In genomic region chr5:72606525-72606924, GRCh38 we compare ENCODE assay signal across 17 cellular contexts.
DNase-seq lines count a peak whose midpoint lies in the region; ATAC-seq, FAIRE-seq and TF ChIP-seq lines count a peak whose summit lies in the region.
"Had no signal": no experiment of that assay in that cellular context is flagged by ENCODE, and none has a peak within 500 bp of the region (broad histone marks: within the 10 kb centered on the region; RNA-seq: fewer than 3 reads in every experiment).

No MANE protein-coding gene starts in this region.

- H3K79me1 ChIP-seq in trophoblast cell (ENCODE audit: low read length): peaks cover 19% of the 10 kb centered on the region

- no peak for TF ChIP-seq POLR2A in K562 (conservative IDR thresholded peaks at IDR 0.05)

- H3K9ac ChIP-seq in K562 (ENCODE audit: insufficient read depth in 1 of 2, low read depth in 2 of 2, low read length in 2 of 2) (no peak overlapping the region), trophoblast cell (ENCODE audit: low read length) (no peak overlapping the region)

- POLR2A ChIA-PET in K562 (lab: Yijun Ruan, JAX): interaction anchor here (0.7 kb wide), 1 partner anchor 30 kb away, joined by 5 read pairs; no protein-coding TSS in a partner anchor
- POLR2A ChIA-PET in activated CD4-positive, alpha-beta memory T cell treated with anti-CD3 and anti-CD28 coated beads for 36 hours (lab: Charles Lee): no interaction called here

- 64% methylated on average over 5 of the region's 5 CpGs for WGBS in K562 (ENCODE audit: insufficient coverage, low coverage, missing lambda C conversion rate)
- no CpG with 5 or more reads among the region's 5 CpGs for WGBS in trophoblast cell (ENCODE audit: extremely low coverage, insufficient coverage, insufficient read length)

- TF ChIP-seq CTCF in K562 (IDR thresholded peaks at IDR 0.05 in 2 of 3, conservative IDR thresholded peaks at IDR 0.05 in 1 of 3; ENCODE audit: insufficient read depth in 2 of 3, low read depth in 1 of 3, low read length in 3 of 3): no peak
- no peak for TF ChIP-seq CTCF in glutamatergic neuron (IDR thresholded peaks at IDR 0.05; ENCODE audit: partially characterized antibody, unreplicated experiment)

- no peak for TF ChIP-seq RAD21 in K562 (CRISPR knock-in tag; conservative IDR thresholded peaks at IDR 0.05 in 1 of 2, IDR thresholded peaks at IDR 0.05 in 1 of 2)

- H3K36me3 ChIP-seq in K562 (ENCODE audit: control insufficient read depth, insufficient read depth, low read length): no peaks in the 10 kb centered on the region
- no peaks in the 10 kb centered on the region for H3K36me3 ChIP-seq in trophoblast cell (ENCODE audit: control insufficient read depth in 1 of 2, insufficient read depth in 2 of 2, low read length in 2 of 2)
- H3K36me3 ChIP-seq: HAP-1 had no signal

- ATAC-seq in K562: no peak
- ATAC-seq in GM21423 (IDR thresholded peaks at IDR 0.05; ENCODE audit: unreplicated experiment): no peak

- peak overlapping the region; percentile 10 for H4K91ac ChIP-seq in trophoblast cell (ENCODE audit: low read depth, low read length)

- H2AK5ac ChIP-seq in trophoblast cell (ENCODE audit: low read length): no peak overlapping the region

- no peak overlapping the region for H2AFZ ChIP-seq in K562 (ENCODE audit: low read depth, low read length)
- no peak overlapping the region for H2AFZ ChIP-seq in trophoblast cell (ENCODE audit: insufficient read depth, low read length, poor library complexity)

- H4K12ac ChIP-seq in trophoblast cell (ENCODE audit: low read depth, low read length): no peak overlapping the region

- no peak overlapping the region for H3K18ac ChIP-seq in trophoblast cell (ENCODE audit: low read length)

- no peak for FAIRE-seq in K562 (lab: Jason Lieb, UNC)
- FAIRE-seq: GM12892, H1 had no signal

- TF ChIP-seq EP300 in K562 (IDR thresholded peaks at IDR 0.05; ENCODE audit: low read length): no peak

- H3K79me2 ChIP-seq in K562 (ENCODE audit: control insufficient read depth, insufficient read depth, low read length) (no peaks in the 10 kb centered on the region), trophoblast cell (ENCODE audit: control insufficient read depth, insufficient read depth, low read length, poor library complexity) (no peaks in the 10 kb centered on the region)

- H3K4me1 ChIP-seq in K562 (replicated peaks in 1 of 2; ENCODE audit: control insufficient read depth in 2 of 2, insufficient read depth in 2 of 2, low read length in 2 of 2) (0 out of 5 replicates have a peak, but pooled peaks cover 0 to 3% of the 10 kb centered on the region in 2 experiments), trophoblast cell (ENCODE audit: control insufficient read depth in 1 of 2, insufficient read depth in 2 of 2, low read length in 2 of 2) (peaks cover 8 to 19% of the 10 kb centered on the region in 2 experiments)
- H3K4me1 ChIP-seq: Caco-2, HAP-1 had no signal

- H3K9me3 ChIP-seq in K562 (replicated peaks; ENCODE audit: control insufficient read depth, insufficient read depth, low read depth, low read length): no peaks in the 10 kb centered on the region
- H3K9me3 ChIP-seq in trophoblast cell (ENCODE audit: insufficient read depth, low read depth, low read length): no peaks in the 10 kb centered on the region
- H3K9me3 ChIP-seq: Caco-2, HAP-1 had no signal

- intact Hi-C loops in K562 (cut with micrococcal nuclease): no loop called here
- intact Hi-C loops in activated CD4-positive, alpha-beta memory T cell treated with anti-CD3 and anti-CD28 coated beads for 36 hours (cut with micrococcal nuclease): no loop called here

- no peak overlapping the region for H3K4ac ChIP-seq in trophoblast cell (ENCODE audit: low read depth, low read length)

- H3K27me3 Mint-ChIP-seq in glutamatergic neuron (ENCODE audit: unreplicated experiment): peaks cover 7% of the 10 kb centered on the region
- H3K27me3 Mint-ChIP-seq in activated CD4-positive, alpha-beta memory T cell treated with anti-CD3 and anti-CD28 coated beads for 36 hours: peaks cover 11% of the 10 kb centered on the region

- peaks cover 7% of the 10 kb centered on the region for H3K9me3 Mint-ChIP-seq in glutamatergic neuron (ENCODE audit: unreplicated experiment)
- no peaks in the 10 kb centered on the region for H3K9me3 Mint-ChIP-seq in activated CD4-positive, alpha-beta memory T cell treated with anti-CD3 and anti-CD28 coated beads for 36 hours
- H3K9me3 Mint-ChIP-seq: CD8-positive, alpha-beta memory T cell had no signal

- in situ Hi-C loops in K562 (cut with MboI): no loop called here

- H2BK12ac ChIP-seq in trophoblast cell (ENCODE audit: low read length): no peak overlapping the region

- H3K9me1 ChIP-seq in K562 (ENCODE audit: control insufficient read depth, insufficient read depth, low read length): no peaks in the 10 kb centered on the region

- no peak overlapping the region for H4K8ac ChIP-seq in trophoblast cell (ENCODE audit: low read depth, low read length)

- H3K27ac Mint-ChIP-seq in glutamatergic neuron (ENCODE audit: unreplicated experiment): peak overlapping the region; percentile 26
- H3K27ac Mint-ChIP-seq in activated CD4-positive, alpha-beta memory T cell treated with anti-CD3 and anti-CD28 coated beads for 36 hours: no peak overlapping the region
- H3K27ac Mint-ChIP-seq: CD14-positive monocyte; CD8-positive, alpha-beta memory T cell had no signal

- CTCF ChIA-PET in K562 (lab: Yijun Ruan, JAX; ENCODE audit: low intra/inter-chr PET ratio): no interaction called here
- CTCF ChIA-PET in activated CD4-positive, alpha-beta memory T cell treated with anti-CD3 and anti-CD28 coated beads for 36 hours (lab: Charles Lee): no interaction called here

- no peaks in the 10 kb centered on the region for H3K27me3 ChIP-seq in K562 (ENCODE audit: control insufficient read depth in 2 of 2, insufficient read depth in 2 of 2, low read length in 2 of 2)
- H3K27me3 ChIP-seq in trophoblast cell (ENCODE audit: insufficient read depth, low read length): no peaks in the 10 kb centered on the region

- no peak overlapping the region for H2BK5ac ChIP-seq in trophoblast cell (ENCODE audit: low read depth, low read length, poor library complexity)

- H4K20me1 ChIP-seq in K562 (replicated peaks; ENCODE audit: control insufficient read depth, insufficient read depth, low read length): no peaks in the 10 kb centered on the region

- H2BK120ac ChIP-seq in trophoblast cell (ENCODE audit: insufficient read depth, low read length, poor library complexity): no peak overlapping the region

- H3K4me3 Mint-ChIP-seq in glutamatergic neuron (ENCODE audit: unreplicated experiment): no peak overlapping the region
- no peak overlapping the region for H3K4me3 Mint-ChIP-seq in activated CD4-positive, alpha-beta memory T cell treated with anti-CD3 and anti-CD28 coated beads for 36 hours
- H3K4me3 Mint-ChIP-seq: CD14-positive monocyte; CD8-positive, alpha-beta memory T cell had no signal

- BruUV-seq in K562 (replicated peaks; lab: Mats Ljungman, UMichigan): no TSS peak

- H3K14ac ChIP-seq in trophoblast cell (ENCODE audit: low read length): no peak overlapping the region

- no peak overlapping the region for H3K4me3 ChIP-seq in K562
- H3K4me3 ChIP-seq in trophoblast cell (ENCODE audit: low read depth, low read length): no peak overlapping the region
- H3K4me3 ChIP-seq: HAP-1 had no signal

- no peak overlapping the region for H3K27ac ChIP-seq in K562 (ENCODE audit: extremely low read depth, low read depth, low read length)
- H3K27ac ChIP-seq in trophoblast cell (ENCODE audit: low read depth, low read length): peak overlapping the region; percentile 13
- H3K27ac ChIP-seq: 22Rv1 had no signal

- H3K4me2 ChIP-seq in K562 (ENCODE audit: insufficient read depth, low read length) (no peak overlapping the region), trophoblast cell (ENCODE audit: low read length) (no peak overlapping the region)

- H3K36me3 Mint-ChIP-seq in glutamatergic neuron (ENCODE audit: unreplicated experiment): no peaks in the 10 kb centered on the region
- no peaks in the 10 kb centered on the region for H3K36me3 Mint-ChIP-seq in activated CD4-positive, alpha-beta memory T cell treated with anti-CD3 and anti-CD28 coated beads for 36 hours
- H3K36me3 Mint-ChIP-seq: CD14-positive monocyte; CD8-positive, alpha-beta memory T cell had no signal

- H3K23ac ChIP-seq in trophoblast cell (ENCODE audit: low read length): no peak overlapping the region

- DNase-seq in NCI-H2171 treated with DMSO at 0.1 percent for 48 hours (lab: John Stamatoyannopoulos, UW) (peak; percentile 8), NCI-H2171 (lab: John Stamatoyannopoulos, UW) (no peak), K562 (ENCODE audit: extremely low read depth in 1 of 4, low spot score in 3 of 4) (no peak), glutamatergic neuron (no peak), trophoblast cell (no peak), T-helper 1 cell (no peak)
- no peak for DNase-seq in activated CD4-positive, alpha-beta memory T cell treated with anti-CD3 and anti-CD28 coated beads for 36 hours
- DNase-seq: Caco-2; CD8-positive, alpha-beta memory T cell; DND-41; GDM1 had no signal

- peaks cover 45% of the 10 kb centered on the region for H3K4me1 Mint-ChIP-seq in glutamatergic neuron (ENCODE audit: low read depth, unreplicated experiment)
- no peaks in the 10 kb centered on the region for H3K4me1 Mint-ChIP-seq in activated CD4-positive, alpha-beta memory T cell treated with anti-CD3 and anti-CD28 coated beads for 36 hours (ENCODE audit: low read depth)

TF ChIP-seq in K562, 482 proteins besides CTCF, POLR2A, EP300 and RAD21 (continues in another document):
- TF ChIP-seq ETS2 (tag; IDR thresholded peaks at IDR 0.05; ENCODE audit: borderline replicate concordance, poor library complexity, severe bottlenecking) (no peak), CBX2 (IDR thresholded peaks at IDR 0.05; ENCODE audit: insufficient read depth, low read length, poor library complexity, severe bottlenecking) (no peak), TCF3 (CRISPR knock-in tag; IDR thresholded peaks at IDR 0.05) (peak; percentile 68), ZNF12 (CRISPR knock-in tag; IDR thresholded peaks at IDR 0.05) (no peak), ETV6 (IDR thresholded peaks at IDR 0.05; ENCODE audit: borderline replicate concordance in 1 of 2, low read depth in 2 of 2, low read length in 1 of 2) (no peak), ETV6 (CRISPR knock-in tag; IDR thresholded peaks at IDR 0.05; ENCODE audit: borderline replicate concordance) (no peak)
